ENCODE assay signal across 12 cellular contexts in genomic region chr11:225734-226453, GRCh38. TPM values are rescaled to one million over a fixed set of nuclear protein-coding genes. Genes with fewer than 3 reads are reported as not detected.
DNase-seq lines count a peak whose midpoint lies in the region; ATAC-seq and TF ChIP-seq lines count a peak whose summit lies in the region.
"Had no signal": no experiment of that assay in that cellular context is flagged by ENCODE, and none has a peak within 500 bp of the region (broad histone marks: within the 10 kb centered on the region; RNA-seq: fewer than 3 reads in every experiment).

No MANE protein-coding gene starts in this region.

- peak; percentile 84 to 95 for ATAC-seq in lower lobe of right lung
- ATAC-seq: GM23338 had no signal

- H3K27ac ChIP-seq in WERI-Rb-1 (peak overlapping the region; percentile 83), lower lobe of right lung (peak overlapping the region; percentile 47), uterus (no peak overlapping the region), hepatocyte (no peak overlapping the region), right atrium auricular region (no peak overlapping the region)

- WGBS in hepatocyte (ENCODE audit: low lambda C conversion rate, missing lambda C conversion rate) = 85% methylated on average over 10 of the region's 10 CpGs

- no peak overlapping the region for H2AFZ ChIP-seq in hepatocyte
- H2AFZ ChIP-seq: GM23338 had no signal

- H3K4me3 ChIP-seq in WERI-Rb-1 (ENCODE audit: low read depth, low read length) = no peak overlapping the region
- no peak overlapping the region for H3K4me3 ChIP-seq in lower lobe of right lung
- H3K4me3 ChIP-seq in uterus = no peak overlapping the region
- H3K4me3 ChIP-seq in hepatocyte = no peak overlapping the region
- H3K4me3 ChIP-seq in right atrium auricular region = no peak overlapping the region
- H3K4me3 ChIP-seq: GM23338 had no signal

- H3K36me3 ChIP-seq in WERI-Rb-1 = peaks cover 6% of the 10 kb centered on the region; the same call in 1 of the 2 replicates
- peaks cover 32% of the 10 kb centered on the region for H3K36me3 ChIP-seq in lower lobe of right lung
- H3K36me3 ChIP-seq in uterus = no peaks in the 10 kb centered on the region
- no peaks in the 10 kb centered on the region for H3K36me3 ChIP-seq in hepatocyte (replicated peaks; ENCODE audit: insufficient read depth, low read depth)
- peaks cover 5% of the 10 kb centered on the region for H3K36me3 ChIP-seq in right atrium auricular region

- intact Hi-C loops in lower lobe of right lung (cut with DNase I) (no loop called here), uterus (cut with DNase I; ENCODE audit: low total_unique reads) (no loop called here)

- no peaks in the 10 kb centered on the region for H4K20me1 ChIP-seq in hepatocyte (ENCODE audit: insufficient read depth, poor library complexity, severe bottlenecking)

- no peak for TF ChIP-seq POLR2A in uterus (IDR thresholded peaks at IDR 0.05)

- H3K9me2 ChIP-seq in hepatocyte (replicated peaks; ENCODE audit: insufficient read depth) = no peaks in the 10 kb centered on the region

- no peaks in the 10 kb centered on the region for H3K27me3 ChIP-seq in WERI-Rb-1 (ENCODE audit: insufficient read depth, low read depth, severe bottlenecking)
- no peaks in the 10 kb centered on the region for H3K27me3 ChIP-seq in lower lobe of right lung (ENCODE audit: low read depth)
- no peaks in the 10 kb centered on the region for H3K27me3 ChIP-seq in uterus
- no peaks in the 10 kb centered on the region for H3K27me3 ChIP-seq in hepatocyte
- H3K27me3 ChIP-seq in right atrium auricular region = no peaks in the 10 kb centered on the region

- H3K4me1 ChIP-seq in lower lobe of right lung = peaks cover 5% of the 10 kb centered on the region
- no peaks in the 10 kb centered on the region for H3K4me1 ChIP-seq in uterus
- H3K4me1 ChIP-seq in hepatocyte (ENCODE audit: insufficient read depth) = no peaks in the 10 kb centered on the region
- H3K4me1 ChIP-seq in right atrium auricular region = peaks cover 0 to 10% of the 10 kb centered on the region in 2 donors

- DNase-seq in ELR (ENCODE audit: low read depth) = peak; percentile 58
- DNase-seq in H4 (ENCODE audit: low spot score) = peak; percentile 68
- DNase-seq in WERI-Rb-1 = peak; percentile 41
- no peak for DNase-seq in lower lobe of right lung
- no peak for DNase-seq in uterus
- DNase-seq in DMS 273 treated with DMSO at 0.1 percent for 48 hours (lab: John Stamatoyannopoulos, UW) = no peak
- DNase-seq in hepatocyte (ENCODE audit: low spot score) = no peak
- DNase-seq in right atrium auricular region (ENCODE audit: low spot score) = no peak
- DNase-seq: erythroblast, NCI-H1417 treated with DMSO at 0.1 percent for 48 hours, T-helper 2 cell had no signal

- H3K79me2 ChIP-seq in hepatocyte = peaks cover 22% of the 10 kb centered on the region

- H3K4me2 ChIP-seq in hepatocyte = no peak overlapping the region
- H3K4me2 ChIP-seq: GM23338 had no signal

- TF ChIP-seq CTCF in WERI-Rb-1 (IDR thresholded peaks at IDR 0.05; ENCODE audit: low read depth, low read length) (no peak), lower lobe of right lung (IDR thresholded peaks at IDR 0.05) (no peak), uterus (IDR thresholded peaks at IDR 0.05) (no peak), hepatocyte (IDR thresholded peaks at IDR 0.05; ENCODE audit: poor library complexity) (no peak), right atrium auricular region (IDR thresholded peaks at IDR 0.05) (no peak)

- no peaks in the 10 kb centered on the region for H3K9me3 ChIP-seq in WERI-Rb-1 (ENCODE audit: severe bottlenecking)
- no peaks in the 10 kb centered on the region for H3K9me3 ChIP-seq in lower lobe of right lung
- no peaks in the 10 kb centered on the region for H3K9me3 ChIP-seq in uterus
- no peaks in the 10 kb centered on the region for H3K9me3 ChIP-seq in hepatocyte (ENCODE audit: low read depth)
- no peaks in the 10 kb centered on the region for H3K9me3 ChIP-seq in right atrium auricular region

RNA-seq across cellular contexts. Expression of gene SIRT3, which starts 10.2 kb away (rescaled TPM):
- 6.4 and 12.3 TPM in 2 replicates for total RNA-seq in H4 (2014; rRNA removed; shearing (Covaris generic))
- 17.6 TPM for total RNA-seq in lower lobe of right lung
- 10 to 100 TPM in 2 of 4 donors, 1 to 10 TPM in 2; 1.5 to 25.9 (median 9.8) TPM for total RNA-seq in uterus
- total RNA-seq in hepatocyte = 11.2 and 15.5 TPM in 2 replicates
- polyA plus RNA-seq in hepatocyte = 23.4 and 27.4 TPM in 2 replicates
- 10 to 100 TPM; 18.3 to 31.4 TPM for total RNA-seq in right atrium auricular region

RNA-seq across cellular contexts. Expression of gene PSMD13, which starts 10.9 kb away (rescaled TPM):
- 248 and 295 TPM in 2 replicates for total RNA-seq in H4 (2014; rRNA removed; shearing (Covaris generic))
- total RNA-seq in lower lobe of right lung (89.5 TPM), uterus (10 to 100 TPM; 17.9 to 94.3 (median 78.2) TPM), hepatocyte (80.8 and 91.8 TPM in 2 replicates), right atrium auricular region (10 to 100 TPM; 75.3 to 80.3 TPM)
- 125 and 146 TPM in 2 replicates for polyA plus RNA-seq in hepatocyte

RNA-seq across cellular contexts. Expression of gene RIC8A, which starts 18.4 kb away (rescaled TPM):
- total RNA-seq in H4 (2014; rRNA removed; shearing (Covaris generic)) = 138 and 139 TPM in 2 replicates
- total RNA-seq in lower lobe of right lung (103 TPM), uterus (100 to 1,000 TPM in 2 of 4 donors, 10 to 100 TPM in 2; 84.5 to 376 (median 192) TPM), hepatocyte (75.6 and 115 TPM in 2 replicates), right atrium auricular region (100 to 1,000 TPM in 1 of 2 donors, 10 to 100 TPM in 1; 68.0 to 101 TPM)
- 81.0 and 82.1 TPM in 2 replicates for polyA plus RNA-seq in hepatocyte

RNA-seq across cellular contexts. Expression of gene BET1L, which starts 18.7 kb away (rescaled TPM):
- 30.3 and 30.7 TPM in 2 replicates for total RNA-seq in H4 (2014; rRNA removed; shearing (Covaris generic))
- total RNA-seq in lower lobe of right lung (54.2 TPM), uterus (10 to 100 TPM in 3 of 4 donors, 1 to 10 TPM in 1; 8.7 to 57.8 (median 15.0) TPM), hepatocyte (28.6 and 33.9 TPM in 2 replicates), right atrium auricular region (10 to 100 TPM; 20.7 to 25.9 TPM)
- 70.5 and 76.6 TPM in 2 replicates for polyA plus RNA-seq in hepatocyte

RNA-seq across cellular contexts. Expression of gene SCGB1C1, which starts 33.0 kb away (rescaled TPM):
- not detected in 2 replicates for total RNA-seq in H4 (2014; rRNA removed; shearing (Covaris generic))
- not detected for total RNA-seq in lower lobe of right lung
- not detected for total RNA-seq in uterus
- not detected in 2 replicates for total RNA-seq in hepatocyte
- not detected in 2 replicates for polyA plus RNA-seq in hepatocyte
- total RNA-seq in right atrium auricular region = not detected
- total RNA-seq: GM23338 had no signal
- polyA plus RNA-seq: GM23338 had no signal

Comparison
In these comparisons a context has a peak if more than half of its experiments do, and no peak if none do; other contexts are left out.
1. DNase-seq: peak in ELR (single experiment), H4 (single experiment) and WERI-Rb-1 (single experiment); none in lower lobe of right lung (single experiment), uterus (0 of 2), DMS 273 treated with DMSO at 0.1 percent for 48 hours (single experiment), hepatocyte (single experiment) and right atrium auricular region (single experiment).
2. H3K27ac ChIP-seq: peak in WERI-Rb-1 (single experiment) and lower lobe of right lung (single experiment); none in uterus (0 of 2), hepatocyte (single experiment) and right atrium auricular region (0 of 2).